Comparison of ENCODE assay signal across 15 cellular contexts in the genomic region with DNA sequence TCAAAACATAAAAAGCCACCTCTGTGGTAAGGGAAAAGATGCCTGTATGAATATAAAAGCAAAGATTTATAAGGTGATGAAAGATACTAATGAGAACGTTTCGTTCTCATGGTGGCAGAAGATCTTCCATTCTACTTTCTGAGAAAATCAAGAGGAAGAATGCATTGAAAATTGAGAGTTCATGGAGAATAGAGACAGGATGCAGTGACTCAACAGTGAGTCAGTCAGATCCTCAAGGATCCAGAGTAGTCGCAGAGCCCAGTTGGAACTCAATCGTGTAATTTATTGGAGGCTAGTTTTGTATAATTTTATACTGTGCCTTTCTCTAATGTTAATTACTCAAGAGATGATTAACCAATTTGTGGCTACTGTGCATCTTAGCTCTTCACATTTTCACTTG.
A peak's percentile ranks its signal among the peaks of the same experiment; 100 is the strongest.
DNase-seq lines count a peak whose midpoint lies in the region; ATAC-seq, FAIRE-seq and TF ChIP-seq lines count a peak whose summit lies in the region.
"Had no signal": no experiment of that assay in that cellular context is flagged by ENCODE, and none has a peak within 500 bp of the region (broad histone marks: within the 10 kb centered on the region; RNA-seq: fewer than 3 reads in every experiment).

No MANE protein-coding gene starts in this region.

- TF ChIP-seq RAD21 in A549 (conservative IDR thresholded peaks at IDR 0.05 in 1 of 2, IDR thresholded peaks at IDR 0.05 in 1 of 2) = no peak

- TF ChIP-seq EP300 in A549 (IDR thresholded peaks at IDR 0.05) = no peak

- peaks cover 58% of the 10 kb centered on the region for H3K27me3 Mint-ChIP-seq in activated T-helper 2 cell treated with anti-CD3 and anti-CD28 coated beads, Interferon-gamma antibody, Interleukin-2, Interleukin-4, amounts not matched to agents 10 μg/mL and 5 μg/mL and 100 μg/mL, durations not matched to agents 14 hours and 24 hours and 36 hours (ENCODE audit: low read depth)
- H3K27me3 Mint-ChIP-seq: T-helper 17 cell had no signal

- ATAC-seq in A549 (no peak; a peak in 1 of 6 replicates), GM18505 (IDR thresholded peaks at IDR 0.05; ENCODE audit: unreplicated experiment) (no peak), HG02981 (IDR thresholded peaks at IDR 0.05; ENCODE audit: unreplicated experiment) (no peak)
- ATAC-seq: activated CD8-positive, alpha-beta T cell treated with anti-CD3 and anti-CD28 coated beads, Interleukin-2, amount 10 ng/mL, durations not matched to agents 7 days and 5 days; activated naive CD4-positive, alpha-beta T cell treated with anti-CD3 and anti-CD28 coated beads, Interleukin-2, amount 50 U/mL, for 72 hours; T-helper 17 cell had no signal

- DNase-seq in A549 (ENCODE audit: low read depth in 1 of 2, low spot score in 1 of 2) (peak; percentile 11 to 14), HFF-Myc (ENCODE audit: extremely low read depth, low read depth) (peak; percentile 48), amniotic epithelial cell (ENCODE audit: low read depth) (peak; percentile 54), glomerular endothelial cell (ENCODE audit: extremely low read depth, low read depth, low spot score) (peak; percentile 23), NCI-H1417 treated with DMSO at 0.1 percent for 48 hours (lab: John Stamatoyannopoulos, UW) (no peak)
- no peak for DNase-seq in activated T-helper 2 cell treated with anti-CD3 and anti-CD28 coated beads, Interferon-gamma antibody, Interleukin-2, Interleukin-4, amounts not matched to agents 10 μg/mL and 5 μg/mL and 100 μg/mL, durations not matched to agents 14 hours and 24 hours and 36 hours (ENCODE audit: low spot score)
- DNase-seq: activated CD8-positive, alpha-beta T cell treated with anti-CD3 and anti-CD28 coated beads, Interleukin-2, amount 10 ng/mL, durations not matched to agents 7 days and 5 days; hippocampal formation; NCI-H82; T-helper 17 cell had no signal

- POLR2A ChIA-PET in A549 (lab: Yijun Ruan, JAX) = no interaction called here

- H3K4me1 Mint-ChIP-seq in activated T-helper 2 cell treated with anti-CD3 and anti-CD28 coated beads, Interferon-gamma antibody, Interleukin-2, Interleukin-4, amounts not matched to agents 10 μg/mL and 5 μg/mL and 100 μg/mL, durations not matched to agents 14 hours and 24 hours and 36 hours (ENCODE audit: low read depth) = peaks cover 5% of the 10 kb centered on the region
- H3K4me1 Mint-ChIP-seq: mesothelial cell of epicardium, T-helper 17 cell had no signal

- TF ChIP-seq POLR2A in A549 (IDR thresholded peaks at IDR 0.05; ENCODE audit: low read length) (no peak), GM18505 (IDR thresholded peaks at IDR 0.05; ENCODE audit: borderline replicate concordance, extremely low read depth, insufficient read depth, insufficient read length) (no peak)

- no peak overlapping the region for H3K27ac ChIP-seq in A549
- H3K27ac ChIP-seq: thoracic aorta had no signal

- 0 out of 3 replicates have a peak overlapping the region, but pooled peaks have one; percentile 14 for H3K4me2 ChIP-seq in A549

- no peak overlapping the region for H3K4me3 ChIP-seq in A549
- H3K4me3 ChIP-seq in HFF-Myc (replicated peaks; ENCODE audit: low read depth, low read length) = no peak overlapping the region
- H3K4me3 ChIP-seq: thoracic aorta had no signal

- H3K9me3 ChIP-seq in A549 = no peaks in the 10 kb centered on the region
- H3K9me3 ChIP-seq: thoracic aorta had no signal

- no peak overlapping the region for H3K4me3 Mint-ChIP-seq in activated T-helper 2 cell treated with anti-CD3 and anti-CD28 coated beads, Interferon-gamma antibody, Interleukin-2, Interleukin-4, amounts not matched to agents 10 μg/mL and 5 μg/mL and 100 μg/mL, durations not matched to agents 14 hours and 24 hours and 36 hours (ENCODE audit: low read depth)
- H3K4me3 Mint-ChIP-seq: activated CD8-positive, alpha-beta T cell treated with anti-CD3 and anti-CD28 coated beads, Interleukin-2, amount 10 ng/mL, durations not matched to agents 7 days and 5 days; mesothelial cell of epicardium; T-helper 17 cell had no signal

- no peak for FAIRE-seq in A549 (lab: Jason Lieb, UNC)

- 3% methylated on average over 4 of the region's 4 CpGs for WGBS in A549 (ENCODE audit: missing lambda C conversion rate)

- peaks cover 3% of the 10 kb centered on the region; the same call in 1 of the 3 replicates for H3K4me1 ChIP-seq in A549

- TF ChIP-seq CTCF in A549 (IDR thresholded peaks at IDR 0.05) = no peak
- TF ChIP-seq CTCF in HFF-Myc (IDR thresholded peaks at IDR 0.05; ENCODE audit: low read depth, low read length, missing control alignments) = no peak

- no peaks in the 10 kb centered on the region for H3K36me3 Mint-ChIP-seq in activated T-helper 2 cell treated with anti-CD3 and anti-CD28 coated beads, Interferon-gamma antibody, Interleukin-2, Interleukin-4, amounts not matched to agents 10 μg/mL and 5 μg/mL and 100 μg/mL, durations not matched to agents 14 hours and 24 hours and 36 hours (ENCODE audit: low read depth)
- H3K36me3 Mint-ChIP-seq: activated naive CD4-positive, alpha-beta T cell treated with anti-CD3 and anti-CD28 coated beads, Interleukin-2, amount 50 U/mL, for 72 hours; mesothelial cell of epicardium had no signal

- CTCF ChIA-PET in A549 (lab: Yijun Ruan, JAX) = no interaction called here

- H3K9me3 Mint-ChIP-seq in activated T-helper 2 cell treated with anti-CD3 and anti-CD28 coated beads, Interferon-gamma antibody, Interleukin-2, Interleukin-4, amounts not matched to agents 10 μg/mL and 5 μg/mL and 100 μg/mL, durations not matched to agents 14 hours and 24 hours and 36 hours = no peaks in the 10 kb centered on the region
- H3K9me3 Mint-ChIP-seq: activated naive CD4-positive, alpha-beta T cell treated with anti-CD3 and anti-CD28 coated beads, Interleukin-2, amount 50 U/mL, for 72 hours had no signal

- no peak overlapping the region for H3K27ac Mint-ChIP-seq in activated T-helper 2 cell treated with anti-CD3 and anti-CD28 coated beads, Interferon-gamma antibody, Interleukin-2, Interleukin-4, amounts not matched to agents 10 μg/mL and 5 μg/mL and 100 μg/mL, durations not matched to agents 14 hours and 24 hours and 36 hours
- H3K27ac Mint-ChIP-seq: activated CD8-positive, alpha-beta T cell treated with anti-CD3 and anti-CD28 coated beads, Interleukin-2, amount 10 ng/mL, durations not matched to agents 7 days and 5 days; activated naive CD4-positive, alpha-beta T cell treated with anti-CD3 and anti-CD28 coated beads, Interleukin-2, amount 50 U/mL, for 72 hours; mesothelial cell of epicardium; T-helper 17 cell had no signal

- intact Hi-C loops in activated T-helper 2 cell treated with anti-CD3 and anti-CD28 coated beads, Interferon-gamma antibody, Interleukin-2, Interleukin-4, amounts not matched to agents 10 μg/mL and 5 μg/mL and 100 μg/mL, durations not matched to agents 14 hours and 24 hours and 36 hours (cut with micrococcal nuclease) = loop anchor here (10.0 kb wide), 1 partner anchor 75 kb away; no protein-coding TSS in a partner anchor

TF ChIP-seq in A549, 52 proteins besides CTCF, POLR2A, EP300 and RAD21:
- TF ChIP-seq ZSCAN20 (CRISPR knock-in tag; IDR thresholded peaks at IDR 0.05) (no peak), FOSL2 (IDR thresholded peaks at IDR 0.05) (0 out of 2 replicates have a peak, but pooled peaks have one; percentile 31), FOSL2 (CRISPR knock-in tag; IDR thresholded peaks at IDR 0.05) (no peak)

Comparison
In these comparisons a context has a peak if more than half of its experiments do, and no peak if none do; other contexts are left out.
1. DNase-seq: peak in A549 (2 of 2), HFF-Myc (single experiment), amniotic epithelial cell (single experiment) and glomerular endothelial cell (single experiment); none in activated T-helper 2 cell treated with anti-CD3 and anti-CD28 coated beads, Interferon-gamma antibody, Interleukin-2, Interleukin-4, amounts not matched to agents 10 μg/mL and 5 μg/mL and 100 μg/mL, durations not matched to agents 14 hours and 24 hours and 36 hours (single experiment) and NCI-H1417 treated with DMSO at 0.1 percent for 48 hours (single experiment).